Comparison of ENCODE assay signal across 21 cellular contexts in genomic region chr13:111860161-111860560, GRCh38.
"Had no signal": no experiment of that assay in that cellular context is flagged by ENCODE, and none has a peak within 500 bp of the region (broad histone marks: within the 10 kb centered on the region; RNA-seq: fewer than 3 reads in every experiment).

No MANE protein-coding gene starts in this region.

- H3K27ac ChIP-seq: adrenal gland, breast epithelium had no signal

- H3K9me3 ChIP-seq: adrenal gland, MG63 had no signal

- ATAC-seq: activated CD4-positive, CD25-positive, alpha-beta regulatory T cell treated with anti-CD3 and anti-CD28 coated beads, Interleukin-2, amount 50 U/mL, for 24 hours; activated CD8-positive, alpha-beta T cell treated with anti-CD3 and anti-CD28 coated beads, Interleukin-2, amount 10 ng/mL, durations not matched to agents 7 days and 5 days; PC-3 had no signal

- H3K36me3 ChIP-seq: adrenal gland, breast epithelium, MG63 had no signal

- H3K4me1 ChIP-seq: adrenal gland, breast epithelium had no signal

- DNase-seq: activated CD4-positive, alpha-beta T cell treated with anti-CD3 and anti-CD28 coated beads for 4 hours; activated CD8-positive, alpha-beta memory T cell treated with anti-CD3 and anti-CD28 coated beads, Interleukin-2, amount 50 U/mL, for 48 hours; activated CD8-positive, alpha-beta T cell treated with anti-CD3 and anti-CD28 coated beads, Interleukin-2, amount 10 ng/mL, durations not matched to agents 7 days and 5 days; activated naive CD4-positive, alpha-beta T cell treated with anti-CD3 and anti-CD28 coated beads, Interleukin-2, amount 50 U/mL, for 16 hours; activated naive CD8-positive, alpha-beta T cell treated with anti-CD3 and anti-CD28 coated beads, Interleukin-2, amount 10 ng/mL, durations not matched to agents 7 days and 5 days; activated T-cell treated with anti-CD3 and anti-CD28 coated beads, Interleukin-2, amount 50 U/mL, for 1 hour; adrenal gland; anterior cingulate cortex; MG63; MV-4-11; NCI-H1105; NCI-H1436; NCI-H1694 treated with DMSO at 0.1 percent for 48 hours; NCI-H2029 treated with DMSO at 0.1 percent for 48 hours; NCI-H226; NCI-H69; NK-92 treated with Interleukin-12 subunit alpha and Interleukin-12 subunit beta, amount 100 ng/mL, for 24 hours; PC-3; SHP77 treated with DMSO at 0.1 percent for 48 hours had no signal

- H3K4me3 ChIP-seq: adrenal gland, breast epithelium, MG63 had no signal

- H3K27me3 ChIP-seq: adrenal gland, MG63 had no signal
